9 cellular contexts compared by ENCODE assay signal in the genomic region with DNA sequence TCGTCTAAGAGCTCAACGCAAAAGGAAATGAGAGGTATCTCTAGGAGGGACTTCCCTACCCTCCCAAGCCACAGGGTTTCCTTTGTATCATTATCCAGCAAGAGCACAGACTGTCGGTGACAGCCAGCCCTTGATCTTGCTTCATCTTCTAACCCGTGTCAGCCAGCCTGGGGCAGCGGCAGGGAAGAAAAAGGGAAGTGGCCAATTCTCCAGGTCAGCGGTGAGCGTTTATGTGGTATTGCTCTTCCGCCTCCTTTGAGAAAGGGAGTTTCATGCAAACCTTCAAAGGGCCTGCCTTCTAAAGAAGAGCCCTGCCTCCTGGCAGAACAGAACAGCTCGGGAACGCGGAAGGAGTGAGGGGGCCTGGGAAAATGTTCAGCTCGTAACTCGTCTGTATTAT. TPM values are rescaled to one million over a fixed set of nuclear protein-coding genes. Genes with fewer than 3 reads are reported as not detected.
DNase-seq lines count a peak whose midpoint lies in the region; ATAC-seq, FAIRE-seq and TF ChIP-seq lines count a peak whose summit lies in the region.
"Had no signal": no experiment of that assay in that cellular context is flagged by ENCODE, and none has a peak within 500 bp of the region (broad histone marks: within the 10 kb centered on the region; RNA-seq: fewer than 3 reads in every experiment).

No MANE protein-coding gene starts in this region.

- no peak for TF ChIP-seq CTCF in left ventricle myocardium inferior (IDR thresholded peaks at IDR 0.05; ENCODE audit: borderline replicate concordance)
- no peak for TF ChIP-seq CTCF in K562 (IDR thresholded peaks at IDR 0.05 in 2 of 3, conservative IDR thresholded peaks at IDR 0.05 in 1 of 3; ENCODE audit: insufficient read depth in 2 of 3, low read depth in 1 of 3, low read length in 3 of 3)

- no peaks in the 10 kb centered on the region for H4K20me1 ChIP-seq in K562 (replicated peaks; ENCODE audit: control insufficient read depth, insufficient read depth, low read length)

- 68% methylated on average over 13 of the region's 13 CpGs for WGBS in right cardiac atrium
- WGBS in K562 (ENCODE audit: insufficient coverage, low coverage, missing lambda C conversion rate), result 12% methylated on average over 11 of the region's 13 CpGs
- WGBS in mesendoderm (ENCODE audit: extremely low coverage, insufficient coverage, low lambda C conversion rate), result no CpG with 5 or more reads among the region's 13 CpGs

- H2AFZ ChIP-seq in K562 (ENCODE audit: low read depth, low read length), result no peak overlapping the region

- ATAC-seq in right cardiac atrium (no peak), HG03108 (IDR thresholded peaks at IDR 0.05; ENCODE audit: unreplicated experiment) (peak; percentile 87), K562 (no peak; the same call in 1 of the 3 replicates), SK-N-SH treated with all-trans-retinoic acid at 6 μM for 48 hours (no peak)

- no peak overlapping the region for H3K18ac ChIP-seq in mesendoderm (ENCODE audit: low read length)

- no peak overlapping the region for H3K4ac ChIP-seq in mesendoderm (ENCODE audit: low read depth, low read length)

- H3K9ac ChIP-seq in K562 (ENCODE audit: insufficient read depth in 1 of 2, low read depth in 2 of 2, low read length in 2 of 2), result no peak overlapping the region
- H3K9ac ChIP-seq in mesendoderm (ENCODE audit: low read length), result no peak overlapping the region

- H3K79me1 ChIP-seq in mesendoderm (ENCODE audit: low read length), result peaks cover 4% of the 10 kb centered on the region

- H3K23ac ChIP-seq in mesendoderm (ENCODE audit: low read length), result no peak overlapping the region

- TF ChIP-seq RAD21 in K562 (CRISPR knock-in tag; conservative IDR thresholded peaks at IDR 0.05 in 1 of 2, IDR thresholded peaks at IDR 0.05 in 1 of 2), result no peak

- no peak overlapping the region for H4K5ac ChIP-seq in mesendoderm (ENCODE audit: low read length)

- no peak overlapping the region for H2BK120ac ChIP-seq in mesendoderm (ENCODE audit: low read depth, low read length)

- H2BK5ac ChIP-seq in mesendoderm (ENCODE audit: low read length), result no peak overlapping the region

- H3K9me1 ChIP-seq in K562 (ENCODE audit: control insufficient read depth, insufficient read depth, low read length), result no peaks in the 10 kb centered on the region

- intact Hi-C loops in left ventricle myocardium inferior (cut with micrococcal nuclease), result no loop called here
- intact Hi-C loops in right cardiac atrium (cut with DNase I), result loop anchor here in 1 of 4 donors (10.0 kb wide), 1 partner anchor 389 kb away; no protein-coding TSS in a partner anchor
- intact Hi-C loops in K562 (cut with micrococcal nuclease), result no loop called here

- POLR2A ChIA-PET in K562 (lab: Yijun Ruan, JAX), result no interaction called here

- H3K27ac ChIP-seq in left ventricle myocardium inferior (replicated peaks), result peak overlapping the region; percentile 55
- H3K27ac ChIP-seq in right cardiac atrium (ENCODE audit: low read length), result no peak overlapping the region
- no peak overlapping the region for H3K27ac ChIP-seq in K562 (ENCODE audit: extremely low read depth, low read depth, low read length)
- no peak overlapping the region for H3K27ac ChIP-seq in mesendoderm (ENCODE audit: low read depth, low read length)

- in situ Hi-C loops in K562 (cut with MboI), result no loop called here

- TF ChIP-seq POLR2A in K562 (conservative IDR thresholded peaks at IDR 0.05), result no peak

- BruUV-seq in K562 (replicated peaks; lab: Mats Ljungman, UMichigan), result no TSS peak

- FAIRE-seq in K562 (lab: Jason Lieb, UNC), result no peak

- DNase-seq in left ventricle myocardium inferior (no peak), right cardiac atrium (no peak), K562 (ENCODE audit: extremely low read depth in 1 of 4, low spot score in 3 of 4) (no peak), SW 1271 (lab: John Stamatoyannopoulos, UW) (no peak), HK-2 (ENCODE audit: unreplicated experiment) (no peak), mesendoderm (no peak)
- DNase-seq: activated gamma-delta T cell had no signal

- no peak overlapping the region for H3K4me2 ChIP-seq in K562 (ENCODE audit: insufficient read depth, low read length)
- H3K4me2 ChIP-seq in mesendoderm (ENCODE audit: low read length), result no peak overlapping the region

- no peak overlapping the region for H3K56ac ChIP-seq in mesendoderm (ENCODE audit: low read length)

- peaks cover 26% of the 10 kb centered on the region for H3K36me3 ChIP-seq in left ventricle myocardium inferior
- H3K36me3 ChIP-seq in K562 (ENCODE audit: control insufficient read depth, insufficient read depth, low read length), result no peaks in the 10 kb centered on the region
- no peaks in the 10 kb centered on the region for H3K36me3 ChIP-seq in mesendoderm (ENCODE audit: control insufficient read depth, insufficient read depth, low read length)

- no peaks in the 10 kb centered on the region for H3K27me3 ChIP-seq in left ventricle myocardium inferior (ENCODE audit: low read depth)
- H3K27me3 ChIP-seq in right cardiac atrium (ENCODE audit: control insufficient read depth, insufficient read depth), result no peaks in the 10 kb centered on the region
- H3K27me3 ChIP-seq in K562 (ENCODE audit: control insufficient read depth in 2 of 2, insufficient read depth in 2 of 2, low read length in 2 of 2), result peaks cover 0 to 10% of the 10 kb centered on the region in 2 experiments; a peak in 1 of 5 replicates
- H3K27me3 ChIP-seq in mesendoderm (ENCODE audit: insufficient read depth, low read length, poor library complexity), result no peaks in the 10 kb centered on the region

- TF ChIP-seq EP300 in K562 (IDR thresholded peaks at IDR 0.05; ENCODE audit: low read length), result no peak

- H3K9me3 ChIP-seq in left ventricle myocardium inferior (replicated peaks), result no peaks in the 10 kb centered on the region
- no peaks in the 10 kb centered on the region for H3K9me3 ChIP-seq in right cardiac atrium (ENCODE audit: control insufficient read depth, low read length)
- no peaks in the 10 kb centered on the region for H3K9me3 ChIP-seq in K562 (replicated peaks; ENCODE audit: control insufficient read depth, insufficient read depth, low read depth, low read length)

- CTCF ChIA-PET in K562 (lab: Yijun Ruan, JAX; ENCODE audit: low intra/inter-chr PET ratio), result no interaction called here

- H4K8ac ChIP-seq in mesendoderm (ENCODE audit: low read depth, low read length), result no peak overlapping the region

- H3K4me3 ChIP-seq in left ventricle myocardium inferior (no peak overlapping the region), right cardiac atrium (ENCODE audit: low read length) (no peak overlapping the region), K562 (no peak overlapping the region), mesendoderm (ENCODE audit: low read length) (no peak overlapping the region)

- H2BK15ac ChIP-seq in mesendoderm (replicated peaks; ENCODE audit: low read depth), result no peak overlapping the region

- H3K79me2 ChIP-seq in K562 (ENCODE audit: control insufficient read depth, insufficient read depth, low read length) (no peaks in the 10 kb centered on the region), mesendoderm (ENCODE audit: control insufficient read depth, insufficient read depth, low read length) (peaks cover 2% of the 10 kb centered on the region)

- H2AK5ac ChIP-seq in mesendoderm (ENCODE audit: low read length), result no peak overlapping the region

- H3K4me1 ChIP-seq in left ventricle myocardium inferior (peaks cover 72% of the 10 kb centered on the region), right cardiac atrium (ENCODE audit: control insufficient read depth, insufficient read depth, low read length) (peaks cover 2% of the 10 kb centered on the region), K562 (replicated peaks in 1 of 2; ENCODE audit: control insufficient read depth in 2 of 2, insufficient read depth in 2 of 2, low read length in 2 of 2) (no peaks in the 10 kb centered on the region; a peak in 1 of 5 replicates), mesendoderm (ENCODE audit: control insufficient read depth, low read depth, low read length) (no peaks in the 10 kb centered on the region)

TF ChIP-seq in K562, 482 proteins besides CTCF, POLR2A, EP300 and RAD21:
- TF ChIP-seq TAL1 (IDR thresholded peaks at IDR 0.05) (no peak), SPI1 (IDR thresholded peaks at IDR 0.05; ENCODE audit: borderline replicate concordance, low read depth, low read length) (peak; percentile 93)

TF ChIP-seq in SK-N-SH treated with all-trans-retinoic acid at 6 μM for 48 hours, 23 proteins besides CTCF, POLR2A, EP300 and RAD21:
- TF ChIP-seq OSR1 (CRISPR knock-in tag; IDR thresholded peaks at IDR 0.05) (no peak), ZNF565 (CRISPR knock-in tag; conservative IDR thresholded peaks at IDR 0.05; ENCODE audit: low read depth) (no peak)

RNA-seq across cellular contexts. Expression of gene EFNB2, which starts 41.9 kb away (rescaled TPM):
- total RNA-seq in left ventricle myocardium inferior, result 10.1 TPM
- 10 to 100 TPM in 3 of 4 donors, 1 to 10 TPM in 1; 9.6 to 19.4 (median 14.6) TPM for total RNA-seq in right cardiac atrium
- polyA plus RNA-seq in right cardiac atrium, result 10.7 TPM
- total RNA-seq in K562 (2011; cell fraction: chromatin; rRNA removed; ENCODE audit: low replicate concordance), result 0.44 and 0.51 TPM in 2 replicates
- total RNA-seq in K562 (2011; cell fraction: nucleolus; rRNA removed), result 0.66 and 1.0 TPM in 2 replicates
- 0.66 and 0.99 TPM in 2 replicates for total RNA-seq in K562 (2011; cell fraction: nucleoplasm; rRNA removed)
- total RNA-seq in K562 (2014; rRNA removed), result 0.05 and 0.37 TPM in 2 replicates
- total RNA-seq in K562 (2014; rRNA removed; fragmentation: Illumina TruSeq; extraction: Trizol), result 0.13 and 0.15 TPM in 2 replicates
- 0.11 and 0.18 TPM in 2 replicates for total RNA-seq in K562 (2015; rRNA removed; fragmentation: Illumina TruSeq; extraction: Trizol)
- total RNA-seq in K562 (2021), result 0.29 and 0.36 TPM in 2 replicates
- polyA plus RNA-seq in K562 (2011; rRNA removed), result 0.20 and 0.22 TPM in 2 replicates
- 0.16 and 0.21 TPM in 2 replicates for polyA plus RNA-seq in K562 (2011; cell fraction: cytosol; rRNA removed)
- 0.36 and 0.38 TPM in 2 replicates for polyA plus RNA-seq in K562 (2011; cell fraction: nucleus; rRNA removed)
- polyA plus RNA-seq in K562 (2012), result 0.14 and 0.21 TPM in 2 replicates
- polyA plus RNA-seq in K562 (2014; fragmentation: Illumina TruSeq; extraction: Trizol), result 0.19 and 0.26 TPM in 2 replicates
- under 1 TPM; 0.01 to 0.18 TPM for polyA plus RNA-seq in K562 (2014; fragmentation: Nextera tagmentation; extraction: Ambion mirVana)
- 0.18 and 0.27 TPM in 2 replicates for polyA plus RNA-seq in K562 (2014; rRNA removed)
- polyA minus RNA-seq in K562 (2011; rRNA and poly(A)+ RNA removed), result 0.45 and 0.56 TPM in 2 replicates
- 0.19 TPM in 1 of 2 replicates, not detected in the other for polyA minus RNA-seq in K562 (2011; cell fraction: cytosol; rRNA and poly(A)+ RNA removed)
- 0.27 and 0.67 TPM in 2 replicates for polyA minus RNA-seq in K562 (2011; cell fraction: nucleus; rRNA and poly(A)+ RNA removed)
- polyA plus RNA-seq in mesendoderm (2013, experiment 1 of 2), result 29.5 TPM
- polyA plus RNA-seq in mesendoderm (2013, experiment 2 of 2), result 30.1 TPM
